In the genomic region with DNA sequence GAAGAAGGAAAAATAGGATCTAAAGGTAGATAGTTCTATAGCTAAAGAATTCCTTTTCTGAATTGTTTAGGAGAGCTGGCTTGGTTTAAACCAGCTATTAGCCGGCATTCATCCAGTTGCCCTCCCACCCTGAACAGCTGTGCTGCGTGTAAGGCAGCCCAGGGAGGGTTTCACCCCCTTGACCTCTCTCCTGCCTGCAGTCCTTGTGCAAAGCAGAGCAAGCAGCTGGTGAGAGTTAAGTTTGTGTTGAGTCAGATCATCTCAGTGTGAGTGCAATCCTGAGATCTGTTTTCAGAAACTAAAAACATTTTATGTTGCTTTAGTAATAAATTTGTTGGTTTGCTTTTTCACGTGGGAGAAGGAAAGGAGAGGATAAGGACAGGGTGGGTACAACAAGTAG, we compare ENCODE assay signal across 8 cellular contexts. TPM values are rescaled to one million over a fixed set of nuclear protein-coding genes. Genes with fewer than 3 reads are reported as not detected.
A peak's percentile ranks its signal among the peaks of the same experiment; 100 is the strongest.
DNase-seq lines count a peak whose midpoint lies in the region; TF ChIP-seq lines count a peak whose summit lies in the region.

No MANE protein-coding gene starts in this region.

- no peak overlapping the region for H3K4me3 Mint-ChIP-seq in CD8-positive, alpha-beta memory T cell
- H3K4me3 Mint-ChIP-seq in glutamatergic neuron (ENCODE audit: unreplicated experiment): no peak overlapping the region

- peaks cover 26% of the 10 kb centered on the region for H3K4me1 ChIP-seq in CD8-positive, alpha-beta memory T cell (ENCODE audit: insufficient read depth, low read length)
- H3K4me1 ChIP-seq in ovary (ENCODE audit: insufficient read depth): peaks cover 37% of the 10 kb centered on the region

- CTCF ChIA-PET in CD8-positive, alpha-beta memory T cell (lab: Charles Lee): interaction anchor here (1.0 to 1.5 kb wide), 3 partner anchors 9 to 36 kb away, joined by 4 to 5 read pairs (median 4); no protein-coding TSS in a partner anchor

- DNase-seq in CD8-positive, alpha-beta memory T cell: no peak
- peak; percentile 51 for DNase-seq in OCI-M1 (lab: John Stamatoyannopoulos, UW)
- DNase-seq in epithelial cell of prostate (ENCODE audit: low read depth, low spot score): no peak
- peak; percentile 85 to 92 (median 89) for DNase-seq in ovary
- no peak for DNase-seq in glutamatergic neuron
- DNase-seq in activated CD8-positive, alpha-beta memory T cell treated with anti-CD3 and anti-CD28 coated beads, Interleukin-2, amount 50 U/mL, for 4 hours: no peak
- DNase-seq in NCI-H2029 (lab: John Stamatoyannopoulos, UW): no peak
- no peak for DNase-seq in iPS-NIHi7 (ENCODE audit: extremely low spot score)

- H3K4me3 ChIP-seq in CD8-positive, alpha-beta memory T cell (ENCODE audit: low read length): no peak overlapping the region
- no peak overlapping the region for H3K4me3 ChIP-seq in ovary

- H3K27ac Mint-ChIP-seq in CD8-positive, alpha-beta memory T cell: peak overlapping the region in 7 of 8 donors; percentile 34 to 91 (median 63)
- no peak overlapping the region for H3K27ac Mint-ChIP-seq in glutamatergic neuron (ENCODE audit: unreplicated experiment)

- H3K9me3 Mint-ChIP-seq in CD8-positive, alpha-beta memory T cell: no peaks in the 10 kb centered on the region
- H3K9me3 Mint-ChIP-seq in glutamatergic neuron (ENCODE audit: unreplicated experiment): no peaks in the 10 kb centered on the region

- no peak for TF ChIP-seq CTCF in ovary (IDR thresholded peaks at IDR 0.05)
- TF ChIP-seq CTCF in glutamatergic neuron (IDR thresholded peaks at IDR 0.05; ENCODE audit: partially characterized antibody, unreplicated experiment): no peak

- no peaks in the 10 kb centered on the region for H3K27me3 Mint-ChIP-seq in CD8-positive, alpha-beta memory T cell
- H3K27me3 Mint-ChIP-seq in glutamatergic neuron (ENCODE audit: unreplicated experiment): peaks cover 1% of the 10 kb centered on the region

- no peak for TF ChIP-seq POLR2A in ovary (IDR thresholded peaks at IDR 0.05)

- no peaks in the 10 kb centered on the region for H3K36me3 ChIP-seq in CD8-positive, alpha-beta memory T cell (ENCODE audit: insufficient read depth, low read length)
- no peaks in the 10 kb centered on the region for H3K36me3 ChIP-seq in ovary

- 7 to 14% (median 7%) methylated on average over 3 of the region's 3 CpGs for WGBS in ovary, 3 donors

- POLR2A ChIA-PET in CD8-positive, alpha-beta memory T cell (lab: Charles Lee): no interaction called here

- H3K36me3 Mint-ChIP-seq in CD8-positive, alpha-beta memory T cell: peaks cover 0 to 44% (median 7%) of the 10 kb centered on the region in 3 donors
- no peaks in the 10 kb centered on the region for H3K36me3 Mint-ChIP-seq in glutamatergic neuron (ENCODE audit: unreplicated experiment)

- H3K27me3 ChIP-seq in CD8-positive, alpha-beta memory T cell (ENCODE audit: insufficient read depth, low read length, poor library complexity, severe bottlenecking): no peaks in the 10 kb centered on the region
- no peaks in the 10 kb centered on the region for H3K27me3 ChIP-seq in ovary

- no peak for TF ChIP-seq EP300 in ovary (IDR thresholded peaks at IDR 0.05)

- intact Hi-C loops in ovary (cut with DNase I): no loop called here

- H3K9me3 ChIP-seq in CD8-positive, alpha-beta memory T cell (ENCODE audit: low read length): no peaks in the 10 kb centered on the region
- no peaks in the 10 kb centered on the region for H3K9me3 ChIP-seq in ovary

- peaks cover 46 to 66% (median 65%) of the 10 kb centered on the region in 3 donors for H3K4me1 Mint-ChIP-seq in CD8-positive, alpha-beta memory T cell
- H3K4me1 Mint-ChIP-seq in glutamatergic neuron (ENCODE audit: low read depth, unreplicated experiment): peaks cover 6% of the 10 kb centered on the region

- peak overlapping the region; percentile 75 for H3K27ac ChIP-seq in CD8-positive, alpha-beta memory T cell (ENCODE audit: low read depth, low read length)
- H3K27ac ChIP-seq in epithelial cell of prostate: peak overlapping the region; percentile 58
- peak overlapping the region; percentile 25 to 77 for H3K27ac ChIP-seq in ovary

RNA-seq across cellular contexts. Expression of a gene that starts 13.0 kb away (rescaled TPM):
- total RNA-seq in CD8-positive, alpha-beta memory T cell: 10 to 100 TPM; 17.7 to 17.8 TPM
- 19.8 TPM for polyA plus RNA-seq in CD8-positive, alpha-beta memory T cell
- total RNA-seq in ovary: 10 to 100 TPM; 24.1 to 90.1 (median 40.0) TPM
- polyA plus RNA-seq in ovary: 10 to 100 TPM; 23.4 to 28.6 TPM
- 33.0 TPM for total RNA-seq in glutamatergic neuron (ENCODE audit: unreplicated experiment)

RNA-seq across cellular contexts. Expression of a gene that starts 13.9 kb away (rescaled TPM):
- total RNA-seq in CD8-positive, alpha-beta memory T cell: 10 to 100 TPM; 13.1 to 14.0 TPM
- polyA plus RNA-seq in CD8-positive, alpha-beta memory T cell: 13.5 TPM
- total RNA-seq in ovary (10 to 100 TPM in 1 of 7 donors, 1 to 10 TPM in 6; 4.1 to 10.9 (median 5.9) TPM), glutamatergic neuron (ENCODE audit: unreplicated experiment) (6.2 TPM)
- polyA plus RNA-seq in ovary: 1 to 10 TPM; 6.6 to 9.0 TPM

RNA-seq across cellular contexts. Expression of a gene that starts 46.5 kb away (rescaled TPM):
- 10 to 100 TPM; 67.0 to 68.3 TPM for total RNA-seq in CD8-positive, alpha-beta memory T cell
- polyA plus RNA-seq in CD8-positive, alpha-beta memory T cell: 51.7 TPM
- 10 to 100 TPM; 33.7 to 69.5 (median 61.3) TPM for total RNA-seq in ovary
- polyA plus RNA-seq in ovary: 10 to 100 TPM; 19.6 to 33.8 TPM
- total RNA-seq in glutamatergic neuron (ENCODE audit: unreplicated experiment): 85.1 TPM

Comparison
In these comparisons a context has a peak if more than half of its experiments do, and no peak if none do; other contexts are left out.
1. DNase-seq: peak in OCI-M1 (single experiment) and ovary (5 of 5); none in CD8-positive, alpha-beta memory T cell (0 of 5), epithelial cell of prostate (single experiment), glutamatergic neuron (single experiment), activated CD8-positive, alpha-beta memory T cell treated with anti-CD3 and anti-CD28 coated beads, Interleukin-2, amount 50 U/mL, for 4 hours (single experiment), NCI-H2029 (single experiment) and iPS-NIHi7 (single experiment).
2. Peak in every context shown above with its lines, with median percentiles within 50 percentile points of each other: H3K27ac ChIP-seq.